23 cellular contexts compared by ENCODE assay signal in genomic region chr1:38084113-38084512, GRCh38. TPM values are rescaled to one million over a fixed set of nuclear protein-coding genes. Genes with fewer than 3 reads are reported as not detected.
"Had no signal": no experiment of that assay in that cellular context is flagged by ENCODE, and none has a peak within 500 bp of the region (broad histone marks: within the 10 kb centered on the region; RNA-seq: fewer than 3 reads in every experiment).

No MANE protein-coding gene starts in this region.

- H3K4me1 ChIP-seq: SJSA1 had no signal

- H3K4me3 Mint-ChIP-seq: activated CD4-positive, alpha-beta T cell treated with anti-CD3 and anti-CD28 coated beads, Interleukin-2, amount 10 ng/mL, durations not matched to agents 24 days and 14 days; activated CD8-positive, alpha-beta T cell treated with anti-CD3 and anti-CD28 coated beads for 36 hours; activated naive CD8-positive, alpha-beta T cell treated with anti-CD3 and anti-CD28 coated beads for 36 hours; activated T-cell treated with anti-CD3 and anti-CD28 coated beads, Interleukin-2, amount 50 U/mL, for 72 hours; activated T-helper 17 cell treated with anti-CD3 and anti-CD28 coated beads, Interleukin-2, amount 50 U/mL, for 72 hours; T-helper 1 cell treated with Interleukin-12 subunit alpha and Interleukin-12 subunit beta and Interleukin-4 antibody, amounts not matched to agents 30 μg/mL and 1 μg/mL, for 36 hours; T-helper 2 cell treated with Interferon-gamma antibody and Interleukin-4, amounts not matched to agents 5 μg/mL and 100 μg/mL, for 36 hours had no signal

- H3K9me3 Mint-ChIP-seq: activated CD4-positive, alpha-beta T cell treated with anti-CD3 and anti-CD28 coated beads, Interleukin-2, amount 10 ng/mL, durations not matched to agents 24 days and 14 days; activated CD8-positive, alpha-beta T cell treated with anti-CD3 and anti-CD28 coated beads for 36 hours; activated naive CD8-positive, alpha-beta T cell treated with anti-CD3 and anti-CD28 coated beads for 36 hours; activated T-cell treated with anti-CD3 and anti-CD28 coated beads, Interleukin-2, amount 50 U/mL, for 72 hours; activated T-helper 17 cell treated with anti-CD3 and anti-CD28 coated beads, Interleukin-2, amount 50 U/mL, for 72 hours; T-helper 1 cell treated with Interleukin-12 subunit alpha and Interleukin-12 subunit beta and Interleukin-4 antibody, amounts not matched to agents 30 μg/mL and 1 μg/mL, for 36 hours; T-helper 2 cell treated with Interferon-gamma antibody and Interleukin-4, amounts not matched to agents 5 μg/mL and 100 μg/mL, for 36 hours had no signal

- H3K27ac ChIP-seq: SJSA1 had no signal

- H3K36me3 Mint-ChIP-seq: activated naive CD8-positive, alpha-beta T cell treated with anti-CD3 and anti-CD28 coated beads for 36 hours had no signal

- H3K27ac Mint-ChIP-seq: activated CD4-positive, alpha-beta T cell treated with anti-CD3 and anti-CD28 coated beads, Interleukin-2, amount 10 ng/mL, durations not matched to agents 24 days and 14 days; activated CD8-positive, alpha-beta T cell treated with anti-CD3 and anti-CD28 coated beads for 36 hours; activated naive CD8-positive, alpha-beta T cell treated with anti-CD3 and anti-CD28 coated beads for 36 hours; activated T-cell treated with anti-CD3 and anti-CD28 coated beads, Interleukin-2, amount 50 U/mL, for 72 hours; activated T-helper 17 cell treated with anti-CD3 and anti-CD28 coated beads, Interleukin-2, amount 50 U/mL, for 72 hours; T-helper 1 cell treated with Interleukin-12 subunit alpha and Interleukin-12 subunit beta and Interleukin-4 antibody, amounts not matched to agents 30 μg/mL and 1 μg/mL, for 36 hours; T-helper 2 cell treated with Interferon-gamma antibody and Interleukin-4, amounts not matched to agents 5 μg/mL and 100 μg/mL, for 36 hours had no signal

- FAIRE-seq: K562, TTC549 had no signal

- H3K27me3 ChIP-seq: SJSA1 had no signal

- H3K4me3 ChIP-seq: K562, SJSA1 had no signal

- H3K36me3 ChIP-seq: SJSA1 had no signal

- DNase-seq: activated CD4-positive, alpha-beta T cell treated with anti-CD3 and anti-CD28 coated beads, Interleukin-2, amount 10 ng/mL, durations not matched to agents 24 days and 14 days; activated CD4-positive, alpha-beta T cell treated with anti-CD3 and anti-CD28 coated beads, Interleukin-2, amount 50 U/mL, for 4 hours; activated CD8-positive, alpha-beta T cell treated with anti-CD3 and anti-CD28 coated beads for 36 hours; activated effector memory CD4-positive, alpha-beta T cell treated with anti-CD3 and anti-CD28 coated beads, Interleukin-2, amount 50 U/mL, for 16 hours; activated naive CD4-positive, alpha-beta T cell; activated naive CD4-positive, alpha-beta T cell treated with anti-CD3 and anti-CD28 coated beads, Interleukin-2, amount 50 U/mL, for 16 hours; activated naive CD8-positive, alpha-beta T cell treated with anti-CD3 and anti-CD28 coated beads for 36 hours; activated T-cell treated with anti-CD3 and anti-CD28 coated beads, Interleukin-2, amount 50 U/mL, for 1 hour; activated T-cell treated with anti-CD3 and anti-CD28 coated beads, Interleukin-2, amount 50 U/mL, for 72 hours; amniotic stem cell; aorta; central memory CD4-positive, alpha-beta T cell; NCI-H187 treated with DMSO at 0.1 percent for 48 hours; SHP77 treated with DMSO at 0.1 percent for 48 hours; SK-N-SH had no signal

- H3K9ac ChIP-seq: SK-N-SH had no signal

- H3K4me2 ChIP-seq: SK-N-SH had no signal

- H3K9me3 ChIP-seq: SJSA1, SK-N-SH had no signal

- H3K4me1 Mint-ChIP-seq: activated CD4-positive, alpha-beta T cell treated with anti-CD3 and anti-CD28 coated beads, Interleukin-2, amount 10 ng/mL, durations not matched to agents 24 days and 14 days; activated naive CD8-positive, alpha-beta T cell treated with anti-CD3 and anti-CD28 coated beads for 36 hours; activated T-helper 17 cell treated with anti-CD3 and anti-CD28 coated beads, Interleukin-2, amount 50 U/mL, for 72 hours had no signal

RNA-seq across cellular contexts. Expression of gene POU3F1, which starts 37.5 kb away (rescaled TPM):
- total RNA-seq: activated T-cell treated with anti-CD3 and anti-CD28 coated beads, Interleukin-2, amount 50 U/mL, for 72 hours; M059J; RPMI7951 had no signal
